In genomic region chr13:95698047-95698749, GRCh38 we compare ENCODE assay signal across 10 cellular contexts. TPM values are rescaled to one million over a fixed set of nuclear protein-coding genes. Genes with fewer than 3 reads are reported as not detected.
DNase-seq lines count a peak whose midpoint lies in the region; ATAC-seq and TF ChIP-seq lines count a peak whose summit lies in the region.
"Had no signal": no experiment of that assay in that cellular context is flagged by ENCODE, and none has a peak within 500 bp of the region (broad histone marks: within the 10 kb centered on the region; RNA-seq: fewer than 3 reads in every experiment).

No MANE protein-coding gene starts in this region.

- intact Hi-C loops in CD4-positive, alpha-beta T cell (cut with DNase I, micrococcal nuclease): no loop called here
- intact Hi-C loops in HCT116 (cut with micrococcal nuclease): no loop called here
- intact Hi-C loops in left colon (cut with DNase I, micrococcal nuclease): no loop called here

- H3K14ac ChIP-seq in neuronal stem cell (ENCODE audit: low read length): no peak overlapping the region

- H3K9ac ChIP-seq in HCT116 (ENCODE audit: low read length) (no peak overlapping the region), neuronal stem cell (ENCODE audit: low read depth, low read length, poor library complexity) (no peak overlapping the region)

- H3K27me3 ChIP-seq in CD4-positive, alpha-beta T cell (ENCODE audit: control insufficient read depth, insufficient read depth, low read length): no peaks in the 10 kb centered on the region
- no peaks in the 10 kb centered on the region for H3K27me3 ChIP-seq in HCT116 (ENCODE audit: insufficient read depth, low read length)
- no peaks in the 10 kb centered on the region for H3K27me3 ChIP-seq in neuronal stem cell (ENCODE audit: control insufficient read depth in 3 of 3, insufficient read depth in 3 of 3, low read depth in 1 of 3, low read length in 3 of 3)

- H3K4me3 ChIP-seq in HCT116 (replicated peaks in 1 of 2; ENCODE audit: low read depth in 1 of 2, low read length in 2 of 2) (no peak overlapping the region), neuronal stem cell (ENCODE audit: low read length in 2 of 2) (no peak overlapping the region)
- H3K4me3 ChIP-seq: skin epidermis had no signal

- RAD21 ChIA-PET in HCT116 (lab: Charles Lee; ENCODE audit: low non-redundant PET in 1 of 2, low total read pairs in 2 of 2, uncharacterized antibody in 2 of 2, unreplicated experiment in 2 of 2): no interaction called here

- H3K4me1 ChIP-seq in HCT116 (ENCODE audit: control insufficient read depth in 1 of 2, insufficient read depth in 2 of 2, low read length in 2 of 2) (no peaks in the 10 kb centered on the region), neuronal stem cell (ENCODE audit: control insufficient read depth in 2 of 2, insufficient read depth in 1 of 2, low read depth in 1 of 2, low read length in 2 of 2) (no peaks in the 10 kb centered on the region)

- no peak overlapping the region for H3K4me2 ChIP-seq in HCT116 (ENCODE audit: low read length)
- H3K4me2 ChIP-seq in neuronal stem cell (ENCODE audit: insufficient read depth, low read length, poor library complexity, severe bottlenecking): no peak overlapping the region

- H2BK15ac ChIP-seq in neuronal stem cell (ENCODE audit: low read length): no peak overlapping the region

- H3K36me3 ChIP-seq in HCT116 (ENCODE audit: control insufficient read depth in 1 of 2, insufficient read depth in 2 of 2, low read length in 2 of 2): no peaks in the 10 kb centered on the region
- H3K36me3 ChIP-seq in neuronal stem cell (replicated peaks in 1 of 2; ENCODE audit: control insufficient read depth in 2 of 2, insufficient read depth in 2 of 2, low read length in 2 of 2): no peaks in the 10 kb centered on the region

- WGBS in neuronal stem cell (ENCODE audit: extremely low coverage in 2 of 2, insufficient read length in 2 of 2, insufficient replicate concordance in 1 of 2), 2 donors: no CpG with 5 or more reads among the region's 5 CpGs

- TF ChIP-seq RAD21 in HCT116 (IDR thresholded peaks at IDR 0.05; ENCODE audit: low read depth): no peak

- H3K27ac Mint-ChIP-seq in CD4-positive, alpha-beta T cell: no peak overlapping the region
- H3K27ac Mint-ChIP-seq in T-helper 17 cell: no peak overlapping the region

- no peak overlapping the region for H3K27ac ChIP-seq in CD4-positive, alpha-beta T cell (ENCODE audit: low read depth, low read length)
- H3K27ac ChIP-seq in HCT116 (ENCODE audit: low read depth, low read length): no peak overlapping the region
- H3K27ac ChIP-seq in neuronal stem cell (replicated peaks; ENCODE audit: low read length): no peak overlapping the region
- H3K27ac ChIP-seq: skin epidermis had no signal

- H3K23ac ChIP-seq in neuronal stem cell (ENCODE audit: low read depth, low read length, poor library complexity): no peak overlapping the region

- no peak for TF ChIP-seq CTCF in CD4-positive, alpha-beta T cell (IDR thresholded peaks at IDR 0.05)
- peak in 2 of 3 experiments; percentile 40 to 52; a peak in 4 of 6 replicates for TF ChIP-seq CTCF in HCT116 (IDR thresholded peaks at IDR 0.05 in 2 of 3, conservative IDR thresholded peaks at IDR 0.05 in 1 of 3; ENCODE audit: borderline replicate concordance in 1 of 3, insufficient read depth in 1 of 3, low read depth in 2 of 3, low read length in 2 of 3)

- peaks cover 11% of the 10 kb centered on the region for H3K9me3 ChIP-seq in CD4-positive, alpha-beta T cell (ENCODE audit: control insufficient read depth, low read length)
- H3K9me3 ChIP-seq in HCT116 (ENCODE audit: control insufficient read depth in 1 of 2, insufficient read depth in 1 of 2, low read depth in 1 of 2, low read length in 2 of 2): no peaks in the 10 kb centered on the region
- no peaks in the 10 kb centered on the region for H3K9me3 ChIP-seq in T-helper 17 cell (ENCODE audit: control insufficient read depth, low read length, poor library complexity, severe bottlenecking)
- peaks cover 0 to 3% of the 10 kb centered on the region in 2 donors for H3K9me3 ChIP-seq in neuronal stem cell (replicated peaks in 1 of 2; ENCODE audit: control insufficient read depth in 2 of 2, insufficient read depth in 1 of 2, low read depth in 1 of 2, low read length in 2 of 2)

- peaks cover 2% of the 10 kb centered on the region for H3K9me3 Mint-ChIP-seq in CD4-positive, alpha-beta T cell

- no peaks in the 10 kb centered on the region for H3K27me3 Mint-ChIP-seq in CD4-positive, alpha-beta T cell
- H3K27me3 Mint-ChIP-seq in T-helper 17 cell: no peaks in the 10 kb centered on the region

- no peak overlapping the region for H4K91ac ChIP-seq in neuronal stem cell (ENCODE audit: low read depth, low read length, poor library complexity)

- peaks cover 49% of the 10 kb centered on the region for H3K79me2 ChIP-seq in HCT116 (ENCODE audit: insufficient read depth, low read length)

- no TSS peak for BruUV-seq in HCT116 (replicated peaks; lab: Mats Ljungman, UMichigan)

- H2AFZ ChIP-seq in HCT116 (ENCODE audit: low read depth, low read length, poor library complexity, severe bottlenecking): no peak overlapping the region
- no peak overlapping the region for H2AFZ ChIP-seq in neuronal stem cell (ENCODE audit: low read length)

- CTCF ChIA-PET in CD4-positive, alpha-beta T cell (lab: Charles Lee): no interaction called here
- CTCF ChIA-PET in HCT116 (lab: Charles Lee): interaction anchor here (0.7 kb wide), 1 partner anchor 1156 kb away, joined by 5 read pairs; no protein-coding TSS in a partner anchor

- H3K18ac ChIP-seq in neuronal stem cell (ENCODE audit: low read length): no peak overlapping the region

- no peak for TF ChIP-seq POLR2A in HCT116 (IDR thresholded peaks at IDR 0.05; ENCODE audit: borderline replicate concordance, extremely low read depth, insufficient read depth, insufficient read length)

- no peaks in the 10 kb centered on the region for H4K20me1 ChIP-seq in HCT116 (ENCODE audit: insufficient read depth)

- H3K4me1 Mint-ChIP-seq in CD4-positive, alpha-beta T cell (ENCODE audit: low read depth): peaks cover 57% of the 10 kb centered on the region
- H3K4me1 Mint-ChIP-seq in T-helper 17 cell: peaks cover 23% of the 10 kb centered on the region

- no peaks in the 10 kb centered on the region for H3K9me2 ChIP-seq in HCT116 (ENCODE audit: insufficient read depth)

- no peak overlapping the region for H2BK5ac ChIP-seq in neuronal stem cell (ENCODE audit: low read length)

- POLR2A ChIA-PET in CD4-positive, alpha-beta T cell (lab: Charles Lee): interaction anchor here (1.0 kb wide), 1 partner anchor 21 kb away, joined by 4 read pairs; the partner anchor contains the start of gene DNAJC3
- POLR2A ChIA-PET in HCT116 (lab: Charles Lee): no interaction called here

- no peak overlapping the region for H3K4me3 Mint-ChIP-seq in CD4-positive, alpha-beta T cell
- no peak overlapping the region for H3K4me3 Mint-ChIP-seq in T-helper 17 cell

- H2AK5ac ChIP-seq in neuronal stem cell (ENCODE audit: low read depth, low read length): no peak overlapping the region

- DNase-seq in CD4-positive, alpha-beta T cell: no peak
- DNase-seq in HCT116 (ENCODE audit: low read depth, low spot score) (peak; percentile 12), T-helper 17 cell (no peak), left colon (no peak), neuronal stem cell (ENCODE audit: low spot score) (no peak)
- DNase-seq in activated naive CD4-positive, alpha-beta T cell treated with anti-CD3 and anti-CD28 coated beads, Interleukin-2, amount 50 U/mL, for 16 hours: no peak
- DNase-seq: RPMI8226 had no signal

- H3K79me1 ChIP-seq in neuronal stem cell (ENCODE audit: low read depth, low read length): no peaks in the 10 kb centered on the region

- ATAC-seq in CD4-positive, alpha-beta T cell (ENCODE audit: poor library complexity): peak; percentile 48
- peak; percentile 86 for ATAC-seq in HCT116
- peak; percentile 59 for ATAC-seq in T-helper 17 cell
- peak; percentile 87 for ATAC-seq in left colon
- ATAC-seq in HG03135 (IDR thresholded peaks at IDR 0.05; ENCODE audit: unreplicated experiment): no peak
- no peak for ATAC-seq in HG03460 (IDR thresholded peaks at IDR 0.05; ENCODE audit: unreplicated experiment)

- H4K8ac ChIP-seq in neuronal stem cell (ENCODE audit: low read depth, low read length): no peak overlapping the region

- H2BK120ac ChIP-seq in neuronal stem cell (ENCODE audit: low read depth, low read length): no peak overlapping the region

- no peak overlapping the region for H2BK12ac ChIP-seq in neuronal stem cell (ENCODE audit: low read length)

- H3K4ac ChIP-seq in neuronal stem cell (ENCODE audit: low read length): no peak overlapping the region

- peaks cover 32% of the 10 kb centered on the region for H3K36me3 Mint-ChIP-seq in CD4-positive, alpha-beta T cell (ENCODE audit: low read depth)
- H3K36me3 Mint-ChIP-seq in T-helper 17 cell (ENCODE audit: low read depth): no peaks in the 10 kb centered on the region

TF ChIP-seq in HCT116, 20 proteins besides CTCF, POLR2A, EP300 and RAD21 (continues in another document):
- TF ChIP-seq ATF3 (IDR thresholded peaks at IDR 0.05) (no peak), CEBPB (IDR thresholded peaks at IDR 0.05; ENCODE audit: low read depth) (no peak), TCF7L2 (IDR thresholded peaks at IDR 0.05; ENCODE audit: borderline replicate concordance, extremely low read depth, insufficient read depth, insufficient read length) (no peak), ZFX (IDR thresholded peaks at IDR 0.05) (no peak)

RNA-seq across cellular contexts. Expression of gene DNAJC3, which starts 21.3 kb away (rescaled TPM):
- total RNA-seq in CD4-positive, alpha-beta T cell: 10 to 100 TPM; 17.6 to 17.7 TPM
- 28.5 TPM for total RNA-seq in HCT116 (2021; ENCODE audit: unreplicated experiment)
- polyA plus RNA-seq in HCT116 (2012): 8.0 and 8.1 TPM in 2 replicates
- 10 to 100 TPM; 20.8 to 24.5 TPM for total RNA-seq in T-helper 17 cell
- 10 to 100 TPM; 59.3 to 60.2 TPM for total RNA-seq in left colon
- 7.1 TPM for polyA plus RNA-seq in neuronal stem cell (2013, experiment 1 of 2)
- 7.4 TPM for polyA plus RNA-seq in neuronal stem cell (2013, experiment 2 of 2)

RNA-seq across cellular contexts. Expression of gene DZIP1, which starts 53.7 kb away (rescaled TPM):
- total RNA-seq in CD4-positive, alpha-beta T cell: not detected
- total RNA-seq in HCT116 (2021; ENCODE audit: unreplicated experiment) (0.17 TPM), T-helper 17 cell (not detected), left colon (1 to 10 TPM; 1.4 to 5.5 TPM)
- 0.04 TPM in 1 of 2 replicates, not detected in the other for polyA plus RNA-seq in HCT116 (2012)
- polyA plus RNA-seq in neuronal stem cell (2013, experiment 1 of 2): 69.3 TPM
- polyA plus RNA-seq in neuronal stem cell (2013, experiment 2 of 2): 71.6 TPM

Comparison
In these comparisons a context has a peak if more than half of its experiments do, and no peak if none do; other contexts are left out.
1. ATAC-seq: peak in CD4-positive, alpha-beta T cell (single experiment), HCT116 (single experiment), T-helper 17 cell (single experiment) and left colon (single experiment); none in HG03135 (single experiment) and HG03460 (single experiment).